1 cellular context compared by ENCODE assay signal in genomic region chr20:50149481-50150254, GRCh38.
TF ChIP-seq lines count a peak whose summit lies in the region.

No MANE protein-coding gene starts in this region.

TF ChIP-seq in GM23338, 12 proteins besides CTCF, POLR2A, EP300 and RAD21 (continued from another document):
- TF ChIP-seq ZNF462 (CRISPR knock-in tag; IDR thresholded peaks at IDR 0.05), result no peak
- no peak for TF ChIP-seq ZNF114 (CRISPR knock-in tag; IDR thresholded peaks at IDR 0.05)
- TF ChIP-seq POLR2AphosphoS5 (IDR thresholded peaks at IDR 0.05; ENCODE audit: low read depth), result no peak
- TF ChIP-seq ETS1 (IDR thresholded peaks at IDR 0.05), result no peak
- no peak for TF ChIP-seq JUNB (IDR thresholded peaks at IDR 0.05; ENCODE audit: unreplicated experiment)
- no peak for TF ChIP-seq EZH2 (IDR thresholded peaks at IDR 0.05; ENCODE audit: low read depth, unreplicated experiment)
- TF ChIP-seq CREB1 (CRISPR knock-in tag; IDR thresholded peaks at IDR 0.05; ENCODE audit: low read depth), result no peak
